In the genomic region with DNA sequence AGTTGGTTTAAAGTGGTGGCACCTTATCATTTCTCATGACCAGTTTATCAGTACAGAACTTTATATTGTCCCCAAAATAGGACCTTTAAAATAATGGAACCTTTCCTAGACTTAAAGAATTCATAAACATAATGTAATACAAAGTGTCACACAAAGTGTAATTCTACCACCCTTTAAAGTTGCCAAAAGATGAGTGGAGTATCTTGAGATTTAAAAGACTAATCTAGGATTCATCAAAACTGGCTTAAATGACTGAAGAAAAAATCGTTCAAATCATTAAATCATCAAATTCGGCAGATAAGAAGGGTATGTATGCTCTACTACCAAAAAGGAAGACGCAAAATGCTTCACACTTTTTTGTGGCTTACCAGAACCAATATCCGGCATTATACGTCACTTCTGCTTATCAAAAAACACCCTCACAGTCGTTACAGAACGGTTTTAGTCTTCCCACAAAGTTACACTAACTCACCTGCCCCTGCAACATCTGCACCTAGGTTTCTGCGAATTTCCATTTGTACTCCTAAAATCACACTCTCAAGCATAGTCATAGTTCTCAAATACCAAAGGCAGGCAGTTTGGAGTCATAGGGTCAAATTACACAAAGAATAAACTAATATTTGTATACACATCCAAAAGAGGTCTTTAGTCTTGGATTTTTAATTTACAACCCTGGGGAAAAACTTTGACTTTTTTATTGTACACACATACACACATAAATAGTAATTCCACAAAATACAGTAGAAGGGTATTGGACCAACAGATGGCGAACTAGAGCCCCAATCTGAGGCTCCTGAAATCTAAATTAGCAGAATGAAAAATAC, we compare ENCODE assay signal across 1 cellular context.
TF ChIP-seq lines count a peak whose summit lies in the region.

No MANE protein-coding gene starts in this region.

TF ChIP-seq in K562, 482 proteins besides CTCF, POLR2A, EP300 and RAD21 (continued from another document and continues in another):
- TF ChIP-seq, protein P1, sequence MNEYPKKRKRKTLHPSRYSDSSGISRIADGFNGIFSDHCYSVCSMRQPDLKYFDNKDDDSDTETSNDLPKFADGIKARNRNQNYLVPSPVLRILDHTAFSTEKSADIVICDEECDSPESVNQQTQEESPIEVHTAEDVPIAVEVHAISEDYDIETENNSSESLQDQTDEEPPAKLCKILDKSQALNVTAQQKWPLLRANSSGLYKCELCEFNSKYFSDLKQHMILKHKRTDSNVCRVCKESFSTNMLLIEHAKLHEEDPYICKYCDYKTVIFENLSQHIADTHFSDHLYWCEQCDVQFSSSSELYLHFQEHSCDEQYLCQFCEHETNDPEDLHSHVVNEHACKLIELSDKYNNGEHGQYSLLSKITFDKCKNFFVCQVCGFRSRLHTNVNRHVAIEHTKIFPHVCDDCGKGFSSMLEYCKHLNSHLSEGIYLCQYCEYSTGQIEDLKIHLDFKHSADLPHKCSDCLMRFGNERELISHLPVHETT (CRISPR knock-in tag; conservative IDR thresholded peaks at IDR 0.05 in 1 of 2, IDR thresholded peaks at IDR 0.05 in 1 of 2): no peak
- TF ChIP-seq E2F5 (CRISPR knock-in tag; IDR thresholded peaks at IDR 0.05) (no peak), HIVEP1 (CRISPR knock-in tag; IDR thresholded peaks at IDR 0.05) (no peak), U2AF1 (optimal IDR thresholded peaks at IDR 0.05; ENCODE audit: low read depth, low read length) (no peak), TARDBP (IDR thresholded peaks at IDR 0.05) (no peak), SIX5 (IDR thresholded peaks at IDR 0.05; ENCODE audit: borderline replicate concordance in 1 of 2, insufficient read depth in 1 of 2, low read depth in 1 of 2, low read length in 2 of 2) (no peak), JUNB (CRISPR knock-in tag; conservative IDR thresholded peaks at IDR 0.05) (no peak), C11orf30 (IDR thresholded peaks at IDR 0.05; ENCODE audit: low read depth) (0 out of 2 replicates have a peak, but pooled peaks have one; percentile 18), HEY1 (CRISPR knock-in tag; IDR thresholded peaks at IDR 0.05; ENCODE audit: borderline replicate concordance) (peak; percentile 89; the same call in 1 of the 2 replicates), ZNF76 (CRISPR knock-in tag; IDR thresholded peaks at IDR 0.05; ENCODE audit: borderline replicate concordance) (no peak), MYBL2 (IDR thresholded peaks at IDR 0.05; ENCODE audit: low read depth) (no peak), MYBL2 (CRISPR knock-in tag; IDR thresholded peaks at IDR 0.05; ENCODE audit: borderline replicate concordance) (no peak), ILF3 (IDR thresholded peaks at IDR 0.05; ENCODE audit: borderline replicate concordance) (peak; percentile 45; the same call in 1 of the 2 replicates), ZNF444 (CRISPR knock-in tag; IDR thresholded peaks at IDR 0.05) (no peak), KHSRP (IDR thresholded peaks at IDR 0.05) (no peak), TCFL5 (CRISPR knock-in tag; conservative IDR thresholded peaks at IDR 0.05) (no peak), ZNF133 (CRISPR knock-in tag; IDR thresholded peaks at IDR 0.05) (no peak), HMGN3 (IDR thresholded peaks at IDR 0.05; ENCODE audit: borderline replicate concordance, extremely low read depth, insufficient read length, low read depth, low read length) (no peak), ZNF699 (CRISPR knock-in tag; IDR thresholded peaks at IDR 0.05; ENCODE audit: insufficient replicate concordance) (no peak), KAT7 (CRISPR knock-in tag; IDR thresholded peaks at IDR 0.05; ENCODE audit: borderline replicate concordance) (peak; percentile 86; the same call in 1 of the 2 replicates), HDAC3 (IDR thresholded peaks at IDR 0.05; ENCODE audit: borderline replicate concordance, partially characterized antibody) (peak; percentile 56), MGA (IDR thresholded peaks at IDR 0.05) (peak; percentile 33; the same call in 1 of the 2 replicates), CXXC5 (CRISPR knock-in tag; IDR thresholded peaks at IDR 0.05) (no peak), BHLHE40 (IDR thresholded peaks at IDR 0.05; ENCODE audit: low read length) (no peak), ZNF175 (CRISPR knock-in tag; IDR thresholded peaks at IDR 0.05; ENCODE audit: low read depth) (no peak)
- TF ChIP-seq, protein P2, sequence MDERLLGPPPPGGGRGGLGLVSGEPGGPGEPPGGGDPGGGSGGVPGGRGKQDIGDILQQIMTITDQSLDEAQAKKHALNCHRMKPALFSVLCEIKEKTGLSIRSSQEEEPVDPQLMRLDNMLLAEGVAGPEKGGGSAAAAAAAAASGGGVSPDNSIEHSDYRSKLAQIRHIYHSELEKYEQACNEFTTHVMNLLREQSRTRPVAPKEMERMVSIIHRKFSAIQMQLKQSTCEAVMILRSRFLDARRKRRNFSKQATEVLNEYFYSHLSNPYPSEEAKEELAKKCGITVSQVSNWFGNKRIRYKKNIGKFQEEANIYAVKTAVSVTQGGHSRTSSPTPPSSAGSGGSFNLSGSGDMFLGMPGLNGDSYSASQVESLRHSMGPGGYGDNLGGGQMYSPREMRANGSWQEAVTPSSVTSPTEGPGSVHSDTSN (CRISPR knock-in tag; IDR thresholded peaks at IDR 0.05; ENCODE audit: low read depth): no peak
- TF ChIP-seq, protein P2 (tag; conservative IDR thresholded peaks at IDR 0.05; ENCODE audit: low read depth): no peak; the same call in 1 of the 2 replicates
- TF ChIP-seq, protein P3, sequence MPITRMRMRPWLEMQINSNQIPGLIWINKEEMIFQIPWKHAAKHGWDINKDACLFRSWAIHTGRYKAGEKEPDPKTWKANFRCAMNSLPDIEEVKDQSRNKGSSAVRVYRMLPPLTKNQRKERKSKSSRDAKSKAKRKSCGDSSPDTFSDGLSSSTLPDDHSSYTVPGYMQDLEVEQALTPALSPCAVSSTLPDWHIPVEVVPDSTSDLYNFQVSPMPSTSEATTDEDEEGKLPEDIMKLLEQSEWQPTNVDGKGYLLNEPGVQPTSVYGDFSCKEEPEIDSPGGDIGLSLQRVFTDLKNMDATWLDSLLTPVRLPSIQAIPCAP (CRISPR knock-in tag; IDR thresholded peaks at IDR 0.05; ENCODE audit: borderline replicate concordance): no peak
- TF ChIP-seq, protein P4, sequence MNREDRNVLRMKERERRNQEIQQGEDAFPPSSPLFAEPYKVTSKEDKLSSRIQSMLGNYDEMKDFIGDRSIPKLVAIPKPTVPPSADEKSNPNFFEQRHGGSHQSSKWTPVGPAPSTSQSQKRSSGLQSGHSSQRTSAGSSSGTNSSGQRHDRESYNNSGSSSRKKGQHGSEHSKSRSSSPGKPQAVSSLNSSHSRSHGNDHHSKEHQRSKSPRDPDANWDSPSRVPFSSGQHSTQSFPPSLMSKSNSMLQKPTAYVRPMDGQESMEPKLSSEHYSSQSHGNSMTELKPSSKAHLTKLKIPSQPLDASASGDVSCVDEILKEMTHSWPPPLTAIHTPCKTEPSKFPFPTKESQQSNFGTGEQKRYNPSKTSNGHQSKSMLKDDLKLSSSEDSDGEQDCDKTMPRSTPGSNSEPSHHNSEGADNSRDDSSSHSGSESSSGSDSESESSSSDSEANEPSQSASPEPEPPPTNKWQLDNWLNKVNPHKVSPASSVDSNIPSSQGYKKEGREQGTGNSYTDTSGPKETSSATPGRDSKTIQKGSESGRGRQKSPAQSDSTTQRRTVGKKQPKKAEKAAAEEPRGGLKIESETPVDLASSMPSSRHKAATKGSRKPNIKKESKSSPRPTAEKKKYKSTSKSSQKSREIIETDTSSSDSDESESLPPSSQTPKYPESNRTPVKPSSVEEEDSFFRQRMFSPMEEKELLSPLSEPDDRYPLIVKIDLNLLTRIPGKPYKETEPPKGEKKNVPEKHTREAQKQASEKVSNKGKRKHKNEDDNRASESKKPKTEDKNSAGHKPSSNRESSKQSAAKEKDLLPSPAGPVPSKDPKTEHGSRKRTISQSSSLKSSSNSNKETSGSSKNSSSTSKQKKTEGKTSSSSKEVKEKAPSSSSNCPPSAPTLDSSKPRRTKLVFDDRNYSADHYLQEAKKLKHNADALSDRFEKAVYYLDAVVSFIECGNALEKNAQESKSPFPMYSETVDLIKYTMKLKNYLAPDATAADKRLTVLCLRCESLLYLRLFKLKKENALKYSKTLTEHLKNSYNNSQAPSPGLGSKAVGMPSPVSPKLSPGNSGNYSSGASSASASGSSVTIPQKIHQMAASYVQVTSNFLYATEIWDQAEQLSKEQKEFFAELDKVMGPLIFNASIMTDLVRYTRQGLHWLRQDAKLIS (CRISPR knock-in tag; IDR thresholded peaks at IDR 0.05): no peak
- TF ChIP-seq, protein P5, sequence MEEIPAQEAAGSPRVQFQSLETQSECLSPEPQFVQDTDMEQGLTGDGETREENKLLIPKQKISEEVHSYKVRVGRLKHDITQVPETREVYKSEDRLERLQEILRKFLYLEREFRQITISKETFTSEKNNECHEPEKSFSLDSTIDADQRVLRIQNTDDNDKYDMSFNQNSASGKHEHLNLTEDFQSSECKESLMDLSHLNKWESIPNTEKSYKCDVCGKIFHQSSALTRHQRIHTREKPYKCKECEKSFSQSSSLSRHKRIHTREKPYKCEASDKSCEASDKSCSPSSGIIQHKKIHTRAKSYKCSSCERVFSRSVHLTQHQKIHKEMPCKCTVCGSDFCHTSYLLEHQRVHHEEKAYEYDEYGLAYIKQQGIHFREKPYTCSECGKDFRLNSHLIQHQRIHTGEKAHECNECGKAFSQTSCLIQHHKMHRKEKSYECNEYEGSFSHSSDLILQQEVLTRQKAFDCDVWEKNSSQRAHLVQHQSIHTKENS (CRISPR knock-in tag; IDR thresholded peaks at IDR 0.05): no peak
